ENCODE assay signal across 9 cellular contexts in the genomic region with DNA sequence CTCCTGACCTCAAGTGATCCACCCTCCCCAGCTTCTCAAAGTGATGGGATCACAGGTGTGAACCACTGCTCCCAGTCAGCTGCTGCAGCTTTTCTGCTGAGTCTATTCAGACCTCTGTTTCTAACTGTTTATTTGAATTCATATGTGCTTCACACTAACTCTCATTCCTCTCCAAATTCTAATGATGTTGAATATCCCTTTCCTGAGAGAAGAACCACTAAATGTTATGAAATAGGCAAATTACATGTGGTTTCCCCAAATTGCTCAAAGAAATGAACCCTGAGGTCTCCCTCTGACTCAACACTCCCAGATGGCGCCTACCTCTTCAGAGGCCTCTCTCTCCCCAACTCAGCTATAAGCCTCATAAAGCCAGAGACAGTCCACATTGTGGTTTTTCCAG.
DNase-seq lines count a peak whose midpoint lies in the region; ATAC-seq and TF ChIP-seq lines count a peak whose summit lies in the region.
"Had no signal": no experiment of that assay in that cellular context is flagged by ENCODE, and none has a peak within 500 bp of the region (broad histone marks: within the 10 kb centered on the region; RNA-seq: fewer than 3 reads in every experiment).

No MANE protein-coding gene starts in this region.

- ATAC-seq in activated CD8-positive, alpha-beta T cell treated with anti-CD3 and anti-CD28 coated beads for 36 hours: no peak
- ATAC-seq in activated CD8-positive, alpha-beta T cell treated with anti-CD3 and anti-CD28 coated beads, Interleukin-2, amount 10 ng/mL, durations not matched to agents 7 days and 5 days: no peak
- peak; percentile 71 for ATAC-seq in HG03439 (IDR thresholded peaks at IDR 0.05; ENCODE audit: unreplicated experiment)
- peak; percentile 86 for ATAC-seq in stimulated activated naive CD8-positive, alpha-beta T cell treated with anti-CD3 and anti-CD28 coated beads, Interleukin-15, amount 100 ng/mL, for 72 hours

- peaks cover 10% of the 10 kb centered on the region for H3K27me3 Mint-ChIP-seq in activated CD8-positive, alpha-beta T cell treated with anti-CD3 and anti-CD28 coated beads for 36 hours
- peaks cover 14% of the 10 kb centered on the region for H3K27me3 Mint-ChIP-seq in activated CD8-positive, alpha-beta T cell treated with anti-CD3 and anti-CD28 coated beads, Interleukin-2, amount 10 ng/mL, durations not matched to agents 7 days and 5 days (ENCODE audit: low read depth)
- no peaks in the 10 kb centered on the region for H3K27me3 Mint-ChIP-seq in stimulated activated naive CD8-positive, alpha-beta T cell treated with anti-CD3 and anti-CD28 coated beads, Interleukin-15, amount 100 ng/mL, for 72 hours

- H3K27me3 ChIP-seq in adipocyte (replicated peaks; ENCODE audit: control insufficient read depth, insufficient read depth, low read length) (no peaks in the 10 kb centered on the region), Karpas-422 (ENCODE audit: low read length) (no peaks in the 10 kb centered on the region)

- no peak overlapping the region for H3K27ac ChIP-seq in Karpas-422 (ENCODE audit: low read length)

- H3K4me2 ChIP-seq in Karpas-422 (ENCODE audit: low read depth, low read length, poor library complexity, severe bottlenecking): no peak overlapping the region

- intact Hi-C loops in activated CD8-positive, alpha-beta T cell treated with anti-CD3 and anti-CD28 coated beads for 36 hours (cut with micrococcal nuclease): no loop called here

- H3K36me3 Mint-ChIP-seq in activated CD8-positive, alpha-beta T cell treated with anti-CD3 and anti-CD28 coated beads for 36 hours (ENCODE audit: low read depth): no peaks in the 10 kb centered on the region
- H3K36me3 Mint-ChIP-seq in activated CD8-positive, alpha-beta T cell treated with anti-CD3 and anti-CD28 coated beads, Interleukin-2, amount 10 ng/mL, durations not matched to agents 7 days and 5 days (ENCODE audit: low read depth): no peaks in the 10 kb centered on the region

- H3K9me3 ChIP-seq in adipocyte (ENCODE audit: control insufficient read depth, low read length) (no peaks in the 10 kb centered on the region), Karpas-422 (ENCODE audit: low read length) (no peaks in the 10 kb centered on the region)

- H3K9me3 Mint-ChIP-seq in activated CD8-positive, alpha-beta T cell treated with anti-CD3 and anti-CD28 coated beads for 36 hours: no peaks in the 10 kb centered on the region
- no peaks in the 10 kb centered on the region for H3K9me3 Mint-ChIP-seq in activated CD8-positive, alpha-beta T cell treated with anti-CD3 and anti-CD28 coated beads, Interleukin-2, amount 10 ng/mL, durations not matched to agents 7 days and 5 days (ENCODE audit: insufficient read depth)
- H3K9me3 Mint-ChIP-seq in stimulated activated naive CD8-positive, alpha-beta T cell treated with anti-CD3 and anti-CD28 coated beads, Interleukin-15, amount 100 ng/mL, for 72 hours: no peaks in the 10 kb centered on the region

- no peaks in the 10 kb centered on the region for H3K36me3 ChIP-seq in adipocyte (ENCODE audit: control insufficient read depth, insufficient read depth, low read length, severe bottlenecking)
- H3K36me3 ChIP-seq in Karpas-422 (ENCODE audit: insufficient read depth, low read length): no peaks in the 10 kb centered on the region

- peak; percentile 9 for DNase-seq in activated CD8-positive, alpha-beta T cell treated with anti-CD3 and anti-CD28 coated beads for 36 hours
- DNase-seq in activated CD8-positive, alpha-beta T cell treated with anti-CD3 and anti-CD28 coated beads, Interleukin-2, amount 10 ng/mL, durations not matched to agents 7 days and 5 days: no peak
- DNase-seq in adipocyte (ENCODE audit: low read depth): peak; percentile 94
- peak in 1 of 2 donors; percentile 19 for DNase-seq in stimulated activated naive CD8-positive, alpha-beta T cell treated with anti-CD3 and anti-CD28 coated beads, Interleukin-15, amount 100 ng/mL, for 72 hours
- no peak for DNase-seq in Karpas-422
- DNase-seq in C1 segment of cervical spinal cord (lab: John Stamatoyannopoulos, UW): no peak
- no peak for DNase-seq in SHP77 (lab: John Stamatoyannopoulos, UW)
- DNase-seq: GOT3 had no signal

- H3K79me2 ChIP-seq in Karpas-422 (ENCODE audit: low read length): no peaks in the 10 kb centered on the region

- no peak overlapping the region for H3K9ac ChIP-seq in adipocyte (ENCODE audit: low read length)
- no peak overlapping the region for H3K9ac ChIP-seq in Karpas-422 (ENCODE audit: low read length)

- no peak overlapping the region for H2AFZ ChIP-seq in Karpas-422 (ENCODE audit: low read length)

- no peak overlapping the region for H3K4me3 ChIP-seq in adipocyte (ENCODE audit: low read length)
- H3K4me3 ChIP-seq in Karpas-422 (ENCODE audit: low read length): no peak overlapping the region

- peaks cover 30% of the 10 kb centered on the region for H3K4me1 ChIP-seq in adipocyte (ENCODE audit: control insufficient read depth, insufficient read depth, low read length)
- H3K4me1 ChIP-seq in Karpas-422 (ENCODE audit: low read length): no peaks in the 10 kb centered on the region

- H3K27ac Mint-ChIP-seq in activated CD8-positive, alpha-beta T cell treated with anti-CD3 and anti-CD28 coated beads for 36 hours: no peak overlapping the region
- no peak overlapping the region for H3K27ac Mint-ChIP-seq in activated CD8-positive, alpha-beta T cell treated with anti-CD3 and anti-CD28 coated beads, Interleukin-2, amount 10 ng/mL, durations not matched to agents 7 days and 5 days
- no peak overlapping the region for H3K27ac Mint-ChIP-seq in stimulated activated naive CD8-positive, alpha-beta T cell treated with anti-CD3 and anti-CD28 coated beads, Interleukin-15, amount 100 ng/mL, for 72 hours

- no peaks in the 10 kb centered on the region for H4K20me1 ChIP-seq in Karpas-422 (ENCODE audit: insufficient read depth, low read depth, low read length)

- CTCF ChIA-PET in activated CD8-positive, alpha-beta T cell treated with anti-CD3 and anti-CD28 coated beads for 36 hours (lab: Charles Lee): no interaction called here
- CTCF ChIA-PET in activated CD8-positive, alpha-beta T cell treated with anti-CD3 and anti-CD28 coated beads, Interleukin-2, amount 10 ng/mL, durations not matched to agents 7 days and 5 days (lab: Charles Lee): interaction anchor here (0.8 kb wide), 2 partner anchors 86 to 1036 kb away, joined by 3 read pairs; no protein-coding TSS in a partner anchor

- no peak for TF ChIP-seq CTCF in activated CD8-positive, alpha-beta T cell treated with anti-CD3 and anti-CD28 coated beads for 36 hours (IDR thresholded peaks at IDR 0.05)

- H3K4me3 Mint-ChIP-seq in activated CD8-positive, alpha-beta T cell treated with anti-CD3 and anti-CD28 coated beads for 36 hours: no peak overlapping the region
- H3K4me3 Mint-ChIP-seq in activated CD8-positive, alpha-beta T cell treated with anti-CD3 and anti-CD28 coated beads, Interleukin-2, amount 10 ng/mL, durations not matched to agents 7 days and 5 days: no peak overlapping the region
- no peak overlapping the region for H3K4me3 Mint-ChIP-seq in stimulated activated naive CD8-positive, alpha-beta T cell treated with anti-CD3 and anti-CD28 coated beads, Interleukin-15, amount 100 ng/mL, for 72 hours

- H3K9me2 ChIP-seq in Karpas-422 (replicated peaks; ENCODE audit: insufficient read depth, low read length): no peaks in the 10 kb centered on the region

- H3K4me1 Mint-ChIP-seq in activated CD8-positive, alpha-beta T cell treated with anti-CD3 and anti-CD28 coated beads for 36 hours (ENCODE audit: low read depth): peaks cover 4% of the 10 kb centered on the region
- H3K4me1 Mint-ChIP-seq in activated CD8-positive, alpha-beta T cell treated with anti-CD3 and anti-CD28 coated beads, Interleukin-2, amount 10 ng/mL, durations not matched to agents 7 days and 5 days (ENCODE audit: low read depth): peaks cover 3% of the 10 kb centered on the region
- H3K4me1 Mint-ChIP-seq in stimulated activated naive CD8-positive, alpha-beta T cell treated with anti-CD3 and anti-CD28 coated beads, Interleukin-15, amount 100 ng/mL, for 72 hours: peaks cover 7% of the 10 kb centered on the region

- POLR2A ChIA-PET in activated CD8-positive, alpha-beta T cell treated with anti-CD3 and anti-CD28 coated beads for 36 hours (lab: Charles Lee): no interaction called here
- POLR2A ChIA-PET in activated CD8-positive, alpha-beta T cell treated with anti-CD3 and anti-CD28 coated beads, Interleukin-2, amount 10 ng/mL, durations not matched to agents 7 days and 5 days (lab: Charles Lee): no interaction called here

Comparison
In these comparisons a context has a peak if more than half of its experiments do, and no peak if none do; other contexts are left out.
1. DNase-seq: peak in activated CD8-positive, alpha-beta T cell treated with anti-CD3 and anti-CD28 coated beads for 36 hours (single experiment) and adipocyte (single experiment); none in activated CD8-positive, alpha-beta T cell treated with anti-CD3 and anti-CD28 coated beads, Interleukin-2, amount 10 ng/mL, durations not matched to agents 7 days and 5 days (single experiment), Karpas-422 (single experiment), C1 segment of cervical spinal cord (0 of 14) and SHP77 (0 of 2).
2. ATAC-seq: peak in HG03439 (single experiment) and stimulated activated naive CD8-positive, alpha-beta T cell treated with anti-CD3 and anti-CD28 coated beads, Interleukin-15, amount 100 ng/mL, for 72 hours (single experiment); none in activated CD8-positive, alpha-beta T cell treated with anti-CD3 and anti-CD28 coated beads for 36 hours (single experiment) and activated CD8-positive, alpha-beta T cell treated with anti-CD3 and anti-CD28 coated beads, Interleukin-2, amount 10 ng/mL, durations not matched to agents 7 days and 5 days (single experiment).